16 cellular contexts compared by ENCODE assay signal in genomic region chr1:3084154-3084553, GRCh38. TPM values are rescaled to one million over a fixed set of nuclear protein-coding genes. Genes with fewer than 3 reads are reported as not detected.
A peak's percentile ranks its signal among the peaks of the same experiment; 100 is the strongest.
DNase-seq lines count a peak whose midpoint lies in the region; ATAC-seq and TF ChIP-seq lines count a peak whose summit lies in the region.
"Had no signal": no experiment of that assay in that cellular context is flagged by ENCODE, and none has a peak within 500 bp of the region (broad histone marks: within the 10 kb centered on the region; RNA-seq: fewer than 3 reads in every experiment).

No MANE protein-coding gene starts in this region.

- intact Hi-C loops in left ventricle myocardium inferior (cut with micrococcal nuclease) (no loop called here), right cardiac atrium (cut with DNase I) (no loop called here)

- H3K27ac ChIP-seq in left ventricle myocardium inferior (replicated peaks) (peak overlapping the region; percentile 69), right cardiac atrium (ENCODE audit: low read length) (no peak overlapping the region), coronary artery (peak overlapping the region; percentile 74), tibial nerve (peak overlapping the region; percentile 50 to 97 (median 97))
- H3K27ac ChIP-seq: A549, C4-2B had no signal

- peaks cover 0 to 7% of the 10 kb centered on the region in 2 donors for H3K4me1 Mint-ChIP-seq in stimulated activated naive B cell treated with anti-CD40 and anti-IgM and Interleukin-4, amounts not matched to agents 10 μg/mL and 1 μg/mL and 100 μg/mL, for 72 hours

- peaks cover 2 to 26% of the 10 kb centered on the region in 2 donors for H3K27me3 Mint-ChIP-seq in stimulated activated naive B cell treated with anti-CD40 and anti-IgM and Interleukin-4, amounts not matched to agents 10 μg/mL and 1 μg/mL and 100 μg/mL, for 72 hours

- peaks cover 2% of the 10 kb centered on the region for H3K27me3 ChIP-seq in left ventricle myocardium inferior (ENCODE audit: low read depth)
- H3K27me3 ChIP-seq in right cardiac atrium (ENCODE audit: control insufficient read depth, insufficient read depth), result no peaks in the 10 kb centered on the region
- no peaks in the 10 kb centered on the region for H3K27me3 ChIP-seq in tibial nerve

- no peak for TF ChIP-seq POLR2A in tibial nerve (IDR thresholded peaks at IDR 0.05)

- H3K9me3 ChIP-seq in left ventricle myocardium inferior (replicated peaks) (no peaks in the 10 kb centered on the region), right cardiac atrium (ENCODE audit: control insufficient read depth, low read length) (no peaks in the 10 kb centered on the region), tibial nerve (no peaks in the 10 kb centered on the region)
- H3K9me3 ChIP-seq: A549, BE2C had no signal

- DNase-seq in left ventricle myocardium inferior (no peak), right cardiac atrium (no peak), coronary artery (ENCODE audit: low spot score) (no peak), left kidney (ENCODE audit: low read depth, low spot score) (peak; percentile 36), tibial nerve (ENCODE audit: low spot score in 2 of 2) (no peak), DMS114 treated with DMSO at 0.1 percent for 48 hours (lab: John Stamatoyannopoulos, UW; ENCODE audit: unreplicated experiment) (no peak), NCI-H1092 (lab: John Stamatoyannopoulos, UW) (no peak)
- no peak for DNase-seq in stimulated activated naive B cell treated with anti-CD40 and anti-IgM and Interleukin-4, amounts not matched to agents 10 μg/mL and 1 μg/mL and 100 μg/mL, for 72 hours
- DNase-seq: BE2C; CD4-positive, alpha-beta memory T cell; DMS153; GF-D8; IMR-90 had no signal

- no peak for ATAC-seq in right cardiac atrium
- ATAC-seq in stimulated activated naive B cell treated with anti-CD40 and anti-IgM and Interleukin-4, amounts not matched to agents 10 μg/mL and 1 μg/mL and 100 μg/mL, for 72 hours (replicated peaks), result no peak
- ATAC-seq: A549 had no signal

- H3K9me3 Mint-ChIP-seq in stimulated activated naive B cell treated with anti-CD40 and anti-IgM and Interleukin-4, amounts not matched to agents 10 μg/mL and 1 μg/mL and 100 μg/mL, for 72 hours, result no peaks in the 10 kb centered on the region
- H3K9me3 Mint-ChIP-seq: CD4-positive, alpha-beta memory T cell had no signal

- TF ChIP-seq CTCF in left ventricle myocardium inferior (IDR thresholded peaks at IDR 0.05; ENCODE audit: borderline replicate concordance), result no peak
- TF ChIP-seq CTCF in coronary artery (IDR thresholded peaks at IDR 0.05), result no peak
- TF ChIP-seq CTCF in tibial nerve (IDR thresholded peaks at IDR 0.05), result no peak

- H3K4me3 Mint-ChIP-seq in stimulated activated naive B cell treated with anti-CD40 and anti-IgM and Interleukin-4, amounts not matched to agents 10 μg/mL and 1 μg/mL and 100 μg/mL, for 72 hours, result no peak overlapping the region
- H3K4me3 Mint-ChIP-seq: CD4-positive, alpha-beta memory T cell had no signal

- H3K36me3 ChIP-seq in left ventricle myocardium inferior (no peaks in the 10 kb centered on the region), tibial nerve (no peaks in the 10 kb centered on the region)
- H3K36me3 ChIP-seq: BE2C had no signal

- H3K27ac Mint-ChIP-seq in stimulated activated naive B cell treated with anti-CD40 and anti-IgM and Interleukin-4, amounts not matched to agents 10 μg/mL and 1 μg/mL and 100 μg/mL, for 72 hours, result no peak overlapping the region
- H3K27ac Mint-ChIP-seq: CD4-positive, alpha-beta memory T cell had no signal

- no peak for TF ChIP-seq EP300 in tibial nerve (IDR thresholded peaks at IDR 0.05)

- 71% methylated on average over 16 of the region's 16 CpGs for WGBS in right cardiac atrium
- 49 to 61% methylated on average over 11 to 12 of the region's 16 CpGs for WGBS in tibial nerve, 2 donors

- no peaks in the 10 kb centered on the region for H3K36me3 Mint-ChIP-seq in stimulated activated naive B cell treated with anti-CD40 and anti-IgM and Interleukin-4, amounts not matched to agents 10 μg/mL and 1 μg/mL and 100 μg/mL, for 72 hours
- H3K36me3 Mint-ChIP-seq: CD4-positive, alpha-beta memory T cell had no signal

- peak overlapping the region; percentile 43 for H3K4me3 ChIP-seq in left ventricle myocardium inferior
- H3K4me3 ChIP-seq in right cardiac atrium (ENCODE audit: low read length), result no peak overlapping the region
- peak overlapping the region; percentile 49 for H3K4me3 ChIP-seq in coronary artery
- H3K4me3 ChIP-seq in tibial nerve, result no peak overlapping the region
- H3K4me3 ChIP-seq: A549 had no signal

- peaks cover 58% of the 10 kb centered on the region for H3K4me1 ChIP-seq in left ventricle myocardium inferior
- no peaks in the 10 kb centered on the region for H3K4me1 ChIP-seq in right cardiac atrium (ENCODE audit: control insufficient read depth, insufficient read depth, low read length)
- H3K4me1 ChIP-seq in tibial nerve, result peaks cover 0 to 66% (median 4%) of the 10 kb centered on the region in 4 donors
- H3K4me1 ChIP-seq: A549, BE2C had no signal

RNA-seq across cellular contexts. Expression of gene PRDM16, which starts 15.2 kb away (rescaled TPM):
- 16.6 TPM for total RNA-seq in left ventricle myocardium inferior
- 1 to 10 TPM; 1.1 to 2.9 (median 1.8) TPM for total RNA-seq in right cardiac atrium
- 1.9 TPM for polyA plus RNA-seq in right cardiac atrium
- 10 to 100 TPM in 3 of 4 donors, 1 to 10 TPM in 1; 5.9 to 41.7 (median 11.2) TPM for total RNA-seq in tibial nerve
- total RNA-seq: CD4-positive, alpha-beta memory T cell; HT-29; IMR-90 had no signal
- polyA plus RNA-seq: CD4-positive, alpha-beta memory T cell had no signal

Comparison
In these comparisons a context has a peak if more than half of its experiments do, and no peak if none do; other contexts are left out.
1. H3K4me3 ChIP-seq: peak in left ventricle myocardium inferior (single experiment) and coronary artery (single experiment); none in right cardiac atrium (single experiment) and tibial nerve (0 of 4).